ENCODE assay signal across 12 cellular contexts in genomic region chr13:110216403-110217041, GRCh38.
DNase-seq lines count a peak whose midpoint lies in the region; ATAC-seq and TF ChIP-seq lines count a peak whose summit lies in the region.
"Had no signal": no experiment of that assay in that cellular context is flagged by ENCODE, and none has a peak within 500 bp of the region (broad histone marks: within the 10 kb centered on the region; RNA-seq: fewer than 3 reads in every experiment).

No MANE protein-coding gene starts in this region.

- peak overlapping the region; percentile 28 to 81 (median 55) for H3K27ac ChIP-seq in heart left ventricle

- no peak for DNase-seq in Right ventricle myocardium inferior (ENCODE audit: missing footprints)
- DNase-seq in cardiac septum (ENCODE audit: low spot score): no peak
- DNase-seq in heart left ventricle: peak in 3 of 5 donors; percentile 37 to 56 (median 51)
- no peak for DNase-seq in osteocyte (ENCODE audit: extremely low spot score, unreplicated experiment)
- DNase-seq in HPDE6-E6E7 (ENCODE audit: extremely low spot score): no peak
- no peak for DNase-seq in NCI-H510A (lab: John Stamatoyannopoulos, UW)
- no peak for DNase-seq in activated CD8-positive, alpha-beta memory T cell treated with anti-CD3 and anti-CD28 coated beads, Interleukin-2, amount 50 U/mL, for 48 hours
- DNase-seq in cerebellar cortex (ENCODE audit: low spot score): no peak
- DNase-seq: NCI-H2227 treated with DMSO at 0.1 percent for 48 hours; stimulated activated CD4-positive, alpha-beta T cell treated with anti-CD3 and anti-CD28 coated beads, Interleukin-1b, Interleukin-23, amount 100 ng/mL, for 48 hours; testis had no signal

- no peak for TF ChIP-seq POLR2A in heart left ventricle (IDR thresholded peaks at IDR 0.05)

- peaks cover 58% of the 10 kb centered on the region for H3K4me1 Mint-ChIP-seq in osteocyte (ENCODE audit: unreplicated experiment)
- H3K4me1 Mint-ChIP-seq: IgD-negative memory B cell had no signal

- peak overlapping the region; percentile 90 for H3K27ac Mint-ChIP-seq in osteocyte (ENCODE audit: unreplicated experiment)
- H3K27ac Mint-ChIP-seq: IgD-negative memory B cell had no signal

- H3K9me3 Mint-ChIP-seq in osteocyte (ENCODE audit: unreplicated experiment): no peaks in the 10 kb centered on the region
- H3K9me3 Mint-ChIP-seq: IgD-negative memory B cell had no signal

- H3K27me3 ChIP-seq in heart left ventricle: no peaks in the 10 kb centered on the region
- H3K27me3 ChIP-seq: testis had no signal

- H3K27me3 Mint-ChIP-seq in osteocyte (ENCODE audit: unreplicated experiment): no peaks in the 10 kb centered on the region
- H3K27me3 Mint-ChIP-seq: IgD-negative memory B cell had no signal

- H3K4me3 Mint-ChIP-seq in osteocyte (ENCODE audit: unreplicated experiment): no peak overlapping the region
- H3K4me3 Mint-ChIP-seq: IgD-negative memory B cell had no signal

- intact Hi-C loops in Right ventricle myocardium inferior (cut with DNase I): loop anchor here (10.0 kb wide), 1 partner anchor 348 kb away; the partner anchor contains the start of gene RAB20
- intact Hi-C loops in cardiac septum (cut with DNase I): no loop called here
- intact Hi-C loops in heart left ventricle (cut with DNase I): loop anchor here in 1 of 10 donors (10.0 kb wide), 1 partner anchor 338 kb away; no protein-coding TSS in a partner anchor

- H3K4me3 ChIP-seq in heart left ventricle: no peak overlapping the region
- H3K4me3 ChIP-seq: testis had no signal

- H3K36me3 Mint-ChIP-seq in osteocyte (ENCODE audit: unreplicated experiment): peaks cover 32% of the 10 kb centered on the region
- H3K36me3 Mint-ChIP-seq: IgD-negative memory B cell had no signal

- H3K9me3 ChIP-seq in heart left ventricle: no peaks in the 10 kb centered on the region
- H3K9me3 ChIP-seq: testis had no signal

- peaks cover 0 to 31% (median 23%) of the 10 kb centered on the region in 9 donors for H3K36me3 ChIP-seq in heart left ventricle

- WGBS in heart left ventricle, 4 donors: 12 to 28% (median 19%) methylated on average over 10 of the region's 10 CpGs

- H3K4me1 ChIP-seq in heart left ventricle: peaks cover 6 to 72% (median 58%) of the 10 kb centered on the region in 12 donors

- ATAC-seq in Right ventricle myocardium inferior (peak; percentile 66), heart left ventricle (peak; percentile 61 to 68 (median 64))

- TF ChIP-seq CTCF in heart left ventricle (IDR thresholded peaks at IDR 0.05) (no peak), osteocyte (IDR thresholded peaks at IDR 0.05) (no peak)

Comparison
In these comparisons a context has a peak if more than half of its experiments do, and no peak if none do; other contexts are left out.
1. DNase-seq: peak in heart left ventricle (3 of 5); none in Right ventricle myocardium inferior (single experiment), cardiac septum (single experiment), osteocyte (single experiment), HPDE6-E6E7 (single experiment), NCI-H510A (single experiment), activated CD8-positive, alpha-beta memory T cell treated with anti-CD3 and anti-CD28 coated beads, Interleukin-2, amount 50 U/mL, for 48 hours (single experiment) and cerebellar cortex (single experiment).